ENCODE assay signal across 17 cellular contexts in the genomic region with DNA sequence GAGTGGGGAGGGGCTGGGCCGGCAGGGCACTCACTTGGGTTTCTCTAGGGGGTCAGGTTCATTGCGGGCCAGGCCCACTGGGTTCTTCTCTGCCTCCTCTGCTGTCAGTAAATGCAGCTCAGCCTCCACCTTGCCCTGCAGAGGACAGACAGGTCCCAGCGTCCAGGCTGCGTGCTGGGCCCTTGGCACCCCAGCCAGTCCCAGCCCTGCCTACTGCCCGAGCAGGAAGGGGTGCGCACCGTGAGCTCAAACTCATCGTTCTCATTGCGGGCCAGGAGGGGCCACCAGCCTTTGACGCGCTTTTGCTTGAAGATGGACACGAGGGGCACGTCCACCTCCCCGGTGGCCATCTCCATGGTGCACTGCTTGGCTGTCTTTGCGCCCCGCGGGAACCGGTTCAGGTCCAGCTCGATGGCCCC. TPM values are rescaled to one million over a fixed set of nuclear protein-coding genes. Genes with fewer than 3 reads are reported as not detected.
"Had no signal": no experiment of that assay in that cellular context is flagged by ENCODE, and none has a peak within 500 bp of the region (broad histone marks: within the 10 kb centered on the region; RNA-seq: fewer than 3 reads in every experiment).

No MANE protein-coding gene starts in this region.

- H3K4me1 ChIP-seq: prostate gland had no signal

- H3K27me3 Mint-ChIP-seq: activated CD8-positive, alpha-beta T cell treated with anti-CD3 and anti-CD28 coated beads for 36 hours had no signal

- H3K9me3 Mint-ChIP-seq: activated CD8-positive, alpha-beta T cell treated with anti-CD3 and anti-CD28 coated beads for 36 hours; activated T-cell treated with anti-CD3 and anti-CD28 coated beads, Interleukin-2, amount 50 U/mL, for 4 hours; natural killer cell; stimulated activated effector memory CD8-positive, alpha-beta T cell treated with anti-CD3 and anti-CD28 coated beads, Interleukin-12 subunit alpha, Interleukin-12 subunit beta, amount 100 ng/mL, for 72 hours had no signal

- H3K27ac Mint-ChIP-seq: activated CD8-positive, alpha-beta T cell treated with anti-CD3 and anti-CD28 coated beads for 36 hours; natural killer cell; stimulated activated effector memory CD8-positive, alpha-beta T cell treated with anti-CD3 and anti-CD28 coated beads, Interleukin-12 subunit alpha, Interleukin-12 subunit beta, amount 100 ng/mL, for 72 hours; T-helper 17 cell had no signal

- H3K79me2 ChIP-seq: hepatocyte had no signal

- H3K36me3 ChIP-seq: left lung, prostate gland, thoracic aorta had no signal

- ATAC-seq: activated CD8-positive, alpha-beta T cell treated with anti-CD3 and anti-CD28 coated beads for 36 hours; activated T-cell treated with anti-CD3 and anti-CD28 coated beads, Interleukin-2, amount 50 U/mL, for 4 hours; esophagus mucosa; left lung; natural killer cell; stimulated activated effector memory CD8-positive, alpha-beta T cell treated with anti-CD3 and anti-CD28 coated beads, Interleukin-12 subunit alpha, Interleukin-12 subunit beta, amount 100 ng/mL, for 72 hours; T-helper 17 cell had no signal

- H3K36me3 Mint-ChIP-seq: natural killer cell; stimulated activated effector memory CD8-positive, alpha-beta T cell treated with anti-CD3 and anti-CD28 coated beads, Interleukin-12 subunit alpha, Interleukin-12 subunit beta, amount 100 ng/mL, for 72 hours had no signal

- H3K4me2 ChIP-seq: hepatocyte had no signal

- H3K27me3 ChIP-seq: hepatocyte, left lung had no signal

- DNase-seq: activated CD4-positive, alpha-beta T cell treated with anti-CD3 and anti-CD28 coated beads for 48 hours; activated CD8-positive, alpha-beta T cell treated with anti-CD3 and anti-CD28 coated beads for 36 hours; activated gamma-delta T cell; activated T-cell treated with anti-CD3 and anti-CD28 coated beads, Interleukin-2, amount 50 U/mL, for 4 hours; mesenchymal stem cell; natural killer cell; T-helper 17 cell had no signal

- H2AFZ ChIP-seq: hepatocyte had no signal

- H3K4me3 ChIP-seq: hepatocyte, left lung, prostate gland, thoracic aorta had no signal

- H3K4me3 Mint-ChIP-seq: activated CD8-positive, alpha-beta T cell treated with anti-CD3 and anti-CD28 coated beads for 36 hours; activated T-cell treated with anti-CD3 and anti-CD28 coated beads, Interleukin-2, amount 50 U/mL, for 4 hours; natural killer cell; stimulated activated effector memory CD8-positive, alpha-beta T cell treated with anti-CD3 and anti-CD28 coated beads, Interleukin-12 subunit alpha, Interleukin-12 subunit beta, amount 100 ng/mL, for 72 hours; T-helper 17 cell had no signal

- H3K9me3 ChIP-seq: left lung, prostate gland, thoracic aorta had no signal

- H3K4me1 Mint-ChIP-seq: natural killer cell had no signal

- H3K27ac ChIP-seq: hepatocyte, left lung, prostate gland, thoracic aorta had no signal

RNA-seq across cellular contexts. Expression of a gene that starts 17.3 kb away (rescaled TPM):
- total RNA-seq: astrocyte, bronchial epithelial cell, esophagus mucosa had no signal

RNA-seq across cellular contexts. Expression of a gene that starts 58.9 kb away (rescaled TPM):
- total RNA-seq: activated CD8-positive, alpha-beta T cell treated with anti-CD3 and anti-CD28 coated beads for 36 hours; activated T-cell treated with anti-CD3 and anti-CD28 coated beads, Interleukin-2, amount 50 U/mL, for 4 hours; bronchial epithelial cell; esophagus mucosa; hepatocyte; natural killer cell; omental fat pad; T-helper 17 cell; thoracic aorta; ureter had no signal
